In genomic region chr6:123994891-123995635, GRCh38 we compare ENCODE assay signal across 16 cellular contexts.
"Had no signal": no experiment of that assay in that cellular context is flagged by ENCODE, and none has a peak within 500 bp of the region (broad histone marks: within the 10 kb centered on the region; RNA-seq: fewer than 3 reads in every experiment).

No MANE protein-coding gene starts in this region.

- DNase-seq: activated B cell treated with CpG ODN at 0.5 μM for 24 hours; activated CD4-positive, alpha-beta memory T cell treated with anti-CD3 and anti-CD28 coated beads for 36 hours; activated CD4-positive, alpha-beta T cell treated with anti-CD3 and anti-CD28 coated beads for 4 hours; activated naive CD8-positive, alpha-beta T cell treated with anti-CD3 and anti-CD28 coated beads for 36 hours; activated T-cell treated with anti-CD3 and anti-CD28 coated beads for 4 hours; amniotic stem cell; dermis blood vessel endothelial cell; effector memory CD8-positive, alpha-beta T cell; esophagus squamous epithelium; heart right ventricle; kidney glomerular epithelial cell; left ventricle myocardium superior; mesendoderm; naive thymus-derived CD4-positive, alpha-beta T cell; stimulated activated naive CD8-positive, alpha-beta T cell treated with anti-CD3 and anti-CD28 coated beads, Interleukin-15, amount 100 ng/mL, for 72 hours; transverse colon had no signal

- ATAC-seq: effector memory CD8-positive, alpha-beta T cell; heart right ventricle; left ventricle myocardium superior; naive thymus-derived CD4-positive, alpha-beta T cell; stimulated activated naive CD8-positive, alpha-beta T cell treated with anti-CD3 and anti-CD28 coated beads, Interleukin-15, amount 100 ng/mL, for 72 hours had no signal
